3 cellular contexts compared by ENCODE assay signal in the genomic region with DNA sequence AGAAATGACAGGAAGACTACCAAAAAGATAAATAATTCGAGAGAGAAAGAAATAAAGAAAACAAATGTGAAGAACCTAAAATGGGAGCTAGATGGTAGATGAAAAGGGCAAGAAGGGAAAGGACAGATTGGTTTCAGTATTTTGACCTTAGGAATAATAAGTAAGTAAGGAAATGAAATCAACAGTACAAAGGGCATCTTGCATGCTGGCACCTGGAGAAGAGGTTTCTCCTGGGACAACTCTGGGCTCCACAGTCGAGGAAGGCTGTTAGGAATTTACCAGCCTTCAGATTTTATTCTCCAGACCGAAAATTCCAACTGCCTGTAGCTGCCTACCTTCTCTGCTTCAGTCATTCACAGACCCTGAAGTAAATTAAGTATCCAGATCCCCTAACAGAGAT.
TF ChIP-seq lines count a peak whose summit lies in the region.

No MANE protein-coding gene starts in this region.

TF ChIP-seq in A549, 52 proteins besides CTCF, POLR2A, EP300 and RAD21:
- no peak for TF ChIP-seq CEBPB (IDR thresholded peaks at IDR 0.05)
- TF ChIP-seq, protein P1, sequence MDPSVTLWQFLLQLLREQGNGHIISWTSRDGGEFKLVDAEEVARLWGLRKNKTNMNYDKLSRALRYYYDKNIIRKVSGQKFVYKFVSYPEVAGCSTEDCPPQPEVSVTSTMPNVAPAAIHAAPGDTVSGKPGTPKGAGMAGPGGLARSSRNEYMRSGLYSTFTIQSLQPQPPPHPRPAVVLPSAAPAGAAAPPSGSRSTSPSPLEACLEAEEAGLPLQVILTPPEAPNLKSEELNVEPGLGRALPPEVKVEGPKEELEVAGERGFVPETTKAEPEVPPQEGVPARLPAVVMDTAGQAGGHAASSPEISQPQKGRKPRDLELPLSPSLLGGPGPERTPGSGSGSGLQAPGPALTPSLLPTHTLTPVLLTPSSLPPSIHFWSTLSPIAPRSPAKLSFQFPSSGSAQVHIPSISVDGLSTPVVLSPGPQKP (IDR thresholded peaks at IDR 0.05; ENCODE audit: low read depth, low read length), result no peak
- no peak for TF ChIP-seq PHF8 (IDR thresholded peaks at IDR 0.05; ENCODE audit: borderline replicate concordance, low read depth)
- no peak for TF ChIP-seq HOXA7 (CRISPR knock-in tag; IDR thresholded peaks at IDR 0.05)
- no peak for TF ChIP-seq HOXB13 (CRISPR knock-in tag; IDR thresholded peaks at IDR 0.05; ENCODE audit: low read depth)
- no peak for TF ChIP-seq ESRRA (IDR thresholded peaks at IDR 0.05; ENCODE audit: borderline replicate concordance, low read length)
- no peak for TF ChIP-seq JUNB (IDR thresholded peaks at IDR 0.05)
- TF ChIP-seq FOSB (CRISPR knock-in tag; IDR thresholded peaks at IDR 0.05), result no peak
- no peak for TF ChIP-seq FOXS1 (CRISPR knock-in tag; IDR thresholded peaks at IDR 0.05)
- TF ChIP-seq, protein P2, sequence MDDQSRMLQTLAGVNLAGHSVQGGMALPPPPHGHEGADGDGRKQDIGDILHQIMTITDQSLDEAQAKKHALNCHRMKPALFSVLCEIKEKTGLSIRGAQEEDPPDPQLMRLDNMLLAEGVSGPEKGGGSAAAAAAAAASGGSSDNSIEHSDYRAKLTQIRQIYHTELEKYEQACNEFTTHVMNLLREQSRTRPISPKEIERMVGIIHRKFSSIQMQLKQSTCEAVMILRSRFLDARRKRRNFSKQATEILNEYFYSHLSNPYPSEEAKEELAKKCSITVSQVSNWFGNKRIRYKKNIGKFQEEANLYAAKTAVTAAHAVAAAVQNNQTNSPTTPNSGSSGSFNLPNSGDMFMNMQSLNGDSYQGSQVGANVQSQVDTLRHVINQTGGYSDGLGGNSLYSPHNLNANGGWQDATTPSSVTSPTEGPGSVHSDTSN (IDR thresholded peaks at IDR 0.05), result no peak
- no peak for TF ChIP-seq HEYL (CRISPR knock-in tag; IDR thresholded peaks at IDR 0.05)
- no peak for TF ChIP-seq ZC3H11A (IDR thresholded peaks at IDR 0.05)
- TF ChIP-seq, protein P3, sequence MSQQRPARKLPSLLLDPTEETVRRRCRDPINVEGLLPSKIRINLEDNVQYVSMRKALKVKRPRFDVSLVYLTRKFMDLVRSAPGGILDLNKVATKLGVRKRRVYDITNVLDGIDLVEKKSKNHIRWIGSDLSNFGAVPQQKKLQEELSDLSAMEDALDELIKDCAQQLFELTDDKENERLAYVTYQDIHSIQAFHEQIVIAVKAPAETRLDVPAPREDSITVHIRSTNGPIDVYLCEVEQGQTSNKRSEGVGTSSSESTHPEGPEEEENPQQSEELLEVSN (IDR thresholded peaks at IDR 0.05; ENCODE audit: borderline replicate concordance, low read depth), result no peak
- TF ChIP-seq FOSL2 (IDR thresholded peaks at IDR 0.05), result no peak
- no peak for TF ChIP-seq FOSL2 (CRISPR knock-in tag; IDR thresholded peaks at IDR 0.05)
- no peak for TF ChIP-seq MAFK (IDR thresholded peaks at IDR 0.05; ENCODE audit: partially characterized antibody)
- no peak for TF ChIP-seq CBX2 (IDR thresholded peaks at IDR 0.05; ENCODE audit: borderline replicate concordance, low read depth)
- TF ChIP-seq ZNF302 (CRISPR knock-in tag; IDR thresholded peaks at IDR 0.05), result no peak
- no peak for TF ChIP-seq EHF (CRISPR knock-in tag; IDR thresholded peaks at IDR 0.05)

TF ChIP-seq in IMR-90, 13 proteins besides CTCF, POLR2A, EP300 and RAD21:
- TF ChIP-seq, protein P4, sequence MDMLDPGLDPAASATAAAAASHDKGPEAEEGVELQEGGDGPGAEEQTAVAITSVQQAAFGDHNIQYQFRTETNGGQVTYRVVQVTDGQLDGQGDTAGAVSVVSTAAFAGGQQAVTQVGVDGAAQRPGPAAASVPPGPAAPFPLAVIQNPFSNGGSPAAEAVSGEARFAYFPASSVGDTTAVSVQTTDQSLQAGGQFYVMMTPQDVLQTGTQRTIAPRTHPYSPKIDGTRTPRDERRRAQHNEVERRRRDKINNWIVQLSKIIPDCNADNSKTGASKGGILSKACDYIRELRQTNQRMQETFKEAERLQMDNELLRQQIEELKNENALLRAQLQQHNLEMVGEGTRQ (IDR thresholded peaks at IDR 0.05; ENCODE audit: low read depth, low read length), result no peak
- TF ChIP-seq RCOR1 (IDR thresholded peaks at IDR 0.05; ENCODE audit: insufficient replicate concordance, low read length), result no peak
- TF ChIP-seq, protein P1 (IDR thresholded peaks at IDR 0.05; ENCODE audit: borderline replicate concordance, low read depth, low read length), result no peak
- TF ChIP-seq RFX5 (IDR thresholded peaks at IDR 0.05; ENCODE audit: low read depth, low read length), result no peak
- TF ChIP-seq MXI1 (IDR thresholded peaks at IDR 0.05; ENCODE audit: borderline replicate concordance, low read depth, low read length), result no peak
- TF ChIP-seq CEBPB (IDR thresholded peaks at IDR 0.05; ENCODE audit: low read depth, low read length), result no peak
- TF ChIP-seq MAZ (IDR thresholded peaks at IDR 0.05; ENCODE audit: borderline replicate concordance, low read depth, low read length), result no peak
- TF ChIP-seq FOS (IDR thresholded peaks at IDR 0.05; ENCODE audit: low read depth, low read length), result no peak
- TF ChIP-seq SMC3 (IDR thresholded peaks at IDR 0.05; ENCODE audit: low read depth, low read length), result no peak
- TF ChIP-seq BHLHE40 (IDR thresholded peaks at IDR 0.05; ENCODE audit: low read depth, low read length), result no peak
- no peak for TF ChIP-seq MAFK (IDR thresholded peaks at IDR 0.05; ENCODE audit: low read depth, low read length)
- no peak for TF ChIP-seq CHD1 (IDR thresholded peaks at IDR 0.05; ENCODE audit: low read depth, low read length)
- no peak for TF ChIP-seq NFE2L2 (IDR thresholded peaks at IDR 0.05; ENCODE audit: low read depth, low read length)

TF ChIP-seq in GM23338, 12 proteins besides CTCF, POLR2A, EP300 and RAD21:
- TF ChIP-seq ZNF331 (CRISPR knock-in tag; IDR thresholded peaks at IDR 0.05; ENCODE audit: low read depth), result no peak
- no peak for TF ChIP-seq EZH2phosphoT487 (IDR thresholded peaks at IDR 0.05; ENCODE audit: unreplicated experiment)
- TF ChIP-seq, protein P5, sequence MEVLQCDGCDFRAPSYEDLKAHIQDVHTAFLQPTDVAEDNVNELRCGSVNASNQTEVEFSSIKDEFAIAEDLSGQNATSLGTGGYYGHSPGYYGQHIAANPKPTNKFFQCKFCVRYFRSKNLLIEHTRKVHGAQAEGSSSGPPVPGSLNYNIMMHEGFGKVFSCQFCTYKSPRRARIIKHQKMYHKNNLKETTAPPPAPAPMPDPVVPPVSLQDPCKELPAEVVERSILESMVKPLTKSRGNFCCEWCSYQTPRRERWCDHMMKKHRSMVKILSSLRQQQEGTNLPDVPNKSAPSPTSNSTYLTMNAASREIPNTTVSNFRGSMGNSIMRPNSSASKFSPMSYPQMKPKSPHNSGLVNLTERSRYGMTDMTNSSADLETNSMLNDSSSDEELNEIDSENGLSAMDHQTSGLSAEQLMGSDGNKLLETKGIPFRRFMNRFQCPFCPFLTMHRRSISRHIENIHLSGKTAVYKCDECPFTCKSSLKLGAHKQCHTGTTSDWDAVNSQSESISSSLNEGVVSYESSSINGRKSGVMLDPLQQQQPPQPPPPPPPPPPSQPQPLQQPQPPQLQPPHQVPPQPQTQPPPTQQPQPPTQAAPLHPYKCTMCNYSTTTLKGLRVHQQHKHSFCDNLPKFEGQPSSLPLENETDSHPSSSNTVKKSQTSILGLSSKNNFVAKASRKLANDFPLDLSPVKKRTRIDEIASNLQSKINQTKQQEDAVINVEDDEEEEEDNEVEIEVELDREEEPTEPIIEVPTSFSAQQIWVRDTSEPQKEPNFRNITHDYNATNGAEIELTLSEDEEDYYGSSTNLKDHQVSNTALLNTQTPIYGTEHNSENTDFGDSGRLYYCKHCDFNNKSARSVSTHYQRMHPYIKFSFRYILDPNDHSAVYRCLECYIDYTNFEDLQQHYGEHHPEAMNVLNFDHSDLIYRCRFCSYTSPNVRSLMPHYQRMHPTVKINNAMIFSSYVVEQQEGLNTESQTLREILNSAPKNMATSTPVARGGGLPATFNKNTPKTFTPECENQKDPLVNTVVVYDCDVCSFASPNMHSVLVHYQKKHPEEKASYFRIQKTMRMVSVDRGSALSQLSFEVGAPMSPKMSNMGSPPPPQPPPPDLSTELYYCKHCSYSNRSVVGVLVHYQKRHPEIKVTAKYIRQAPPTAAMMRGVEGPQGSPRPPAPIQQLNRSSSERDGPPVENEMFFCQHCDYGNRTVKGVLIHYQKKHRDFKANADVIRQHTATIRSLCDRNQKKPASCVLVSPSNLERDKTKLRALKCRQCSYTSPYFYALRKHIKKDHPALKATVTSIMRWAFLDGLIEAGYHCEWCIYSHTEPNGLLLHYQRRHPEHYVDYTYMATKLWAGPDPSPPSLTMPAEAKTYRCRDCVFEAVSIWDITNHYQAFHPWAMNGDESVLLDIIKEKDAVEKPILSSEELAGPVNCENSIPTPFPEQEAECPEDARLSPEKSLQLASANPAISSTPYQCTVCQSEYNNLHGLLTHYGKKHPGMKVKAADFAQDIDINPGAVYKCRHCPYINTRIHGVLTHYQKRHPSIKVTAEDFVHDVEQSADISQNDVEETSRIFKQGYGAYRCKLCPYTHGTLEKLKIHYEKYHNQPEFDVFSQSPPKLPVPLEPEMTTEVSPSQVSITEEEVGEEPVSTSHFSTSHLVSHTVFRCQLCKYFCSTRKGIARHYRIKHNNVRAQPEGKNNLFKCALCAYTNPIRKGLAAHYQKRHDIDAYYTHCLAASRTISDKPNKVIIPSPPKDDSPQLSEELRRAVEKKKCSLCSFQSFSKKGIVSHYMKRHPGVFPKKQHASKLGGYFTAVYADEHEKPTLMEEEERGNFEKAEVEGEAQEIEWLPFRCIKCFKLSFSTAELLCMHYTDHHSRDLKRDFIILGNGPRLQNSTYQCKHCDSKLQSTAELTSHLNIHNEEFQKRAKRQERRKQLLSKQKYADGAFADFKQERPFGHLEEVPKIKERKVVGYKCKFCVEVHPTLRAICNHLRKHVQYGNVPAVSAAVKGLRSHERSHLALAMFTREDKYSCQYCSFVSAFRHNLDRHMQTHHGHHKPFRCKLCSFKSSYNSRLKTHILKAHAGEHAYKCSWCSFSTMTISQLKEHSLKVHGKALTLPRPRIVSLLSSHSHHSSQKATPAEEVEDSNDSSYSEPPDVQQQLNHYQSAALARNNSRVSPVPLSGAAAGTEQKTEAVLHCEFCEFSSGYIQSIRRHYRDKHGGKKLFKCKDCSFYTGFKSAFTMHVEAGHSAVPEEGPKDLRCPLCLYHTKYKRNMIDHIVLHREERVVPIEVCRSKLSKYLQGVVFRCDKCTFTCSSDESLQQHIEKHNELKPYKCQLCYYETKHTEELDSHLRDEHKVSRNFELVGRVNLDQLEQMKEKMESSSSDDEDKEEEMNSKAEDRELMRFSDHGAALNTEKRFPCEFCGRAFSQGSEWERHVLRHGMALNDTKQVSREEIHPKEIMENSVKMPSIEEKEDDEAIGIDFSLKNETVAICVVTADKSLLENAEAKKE (CRISPR knock-in tag; IDR thresholded peaks at IDR 0.05), result no peak
- no peak for TF ChIP-seq ZNF114 (CRISPR knock-in tag; IDR thresholded peaks at IDR 0.05)
- TF ChIP-seq POLR2AphosphoS5 (IDR thresholded peaks at IDR 0.05; ENCODE audit: low read depth), result no peak
- TF ChIP-seq NANOG (IDR thresholded peaks at IDR 0.05; ENCODE audit: borderline replicate concordance), result no peak
- no peak for TF ChIP-seq JUNB (IDR thresholded peaks at IDR 0.05; ENCODE audit: unreplicated experiment)
- no peak for TF ChIP-seq EZH2 (IDR thresholded peaks at IDR 0.05; ENCODE audit: low read depth, unreplicated experiment)
- TF ChIP-seq, protein P6, sequence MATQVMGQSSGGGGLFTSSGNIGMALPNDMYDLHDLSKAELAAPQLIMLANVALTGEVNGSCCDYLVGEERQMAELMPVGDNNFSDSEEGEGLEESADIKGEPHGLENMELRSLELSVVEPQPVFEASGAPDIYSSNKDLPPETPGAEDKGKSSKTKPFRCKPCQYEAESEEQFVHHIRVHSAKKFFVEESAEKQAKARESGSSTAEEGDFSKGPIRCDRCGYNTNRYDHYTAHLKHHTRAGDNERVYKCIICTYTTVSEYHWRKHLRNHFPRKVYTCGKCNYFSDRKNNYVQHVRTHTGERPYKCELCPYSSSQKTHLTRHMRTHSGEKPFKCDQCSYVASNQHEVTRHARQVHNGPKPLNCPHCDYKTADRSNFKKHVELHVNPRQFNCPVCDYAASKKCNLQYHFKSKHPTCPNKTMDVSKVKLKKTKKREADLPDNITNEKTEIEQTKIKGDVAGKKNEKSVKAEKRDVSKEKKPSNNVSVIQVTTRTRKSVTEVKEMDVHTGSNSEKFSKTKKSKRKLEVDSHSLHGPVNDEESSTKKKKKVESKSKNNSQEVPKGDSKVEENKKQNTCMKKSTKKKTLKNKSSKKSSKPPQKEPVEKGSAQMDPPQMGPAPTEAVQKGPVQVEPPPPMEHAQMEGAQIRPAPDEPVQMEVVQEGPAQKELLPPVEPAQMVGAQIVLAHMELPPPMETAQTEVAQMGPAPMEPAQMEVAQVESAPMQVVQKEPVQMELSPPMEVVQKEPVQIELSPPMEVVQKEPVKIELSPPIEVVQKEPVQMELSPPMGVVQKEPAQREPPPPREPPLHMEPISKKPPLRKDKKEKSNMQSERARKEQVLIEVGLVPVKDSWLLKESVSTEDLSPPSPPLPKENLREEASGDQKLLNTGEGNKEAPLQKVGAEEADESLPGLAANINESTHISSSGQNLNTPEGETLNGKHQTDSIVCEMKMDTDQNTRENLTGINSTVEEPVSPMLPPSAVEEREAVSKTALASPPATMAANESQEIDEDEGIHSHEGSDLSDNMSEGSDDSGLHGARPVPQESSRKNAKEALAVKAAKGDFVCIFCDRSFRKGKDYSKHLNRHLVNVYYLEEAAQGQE (IDR thresholded peaks at IDR 0.05; ENCODE audit: unreplicated experiment), result no peak
- TF ChIP-seq STAT1 (IDR thresholded peaks at IDR 0.05; ENCODE audit: unreplicated experiment), result no peak
- TF ChIP-seq, protein P7, sequence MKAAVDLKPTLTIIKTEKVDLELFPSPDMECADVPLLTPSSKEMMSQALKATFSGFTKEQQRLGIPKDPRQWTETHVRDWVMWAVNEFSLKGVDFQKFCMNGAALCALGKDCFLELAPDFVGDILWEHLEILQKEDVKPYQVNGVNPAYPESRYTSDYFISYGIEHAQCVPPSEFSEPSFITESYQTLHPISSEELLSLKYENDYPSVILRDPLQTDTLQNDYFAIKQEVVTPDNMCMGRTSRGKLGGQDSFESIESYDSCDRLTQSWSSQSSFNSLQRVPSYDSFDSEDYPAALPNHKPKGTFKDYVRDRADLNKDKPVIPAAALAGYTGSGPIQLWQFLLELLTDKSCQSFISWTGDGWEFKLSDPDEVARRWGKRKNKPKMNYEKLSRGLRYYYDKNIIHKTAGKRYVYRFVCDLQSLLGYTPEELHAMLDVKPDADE (IDR thresholded peaks at IDR 0.05), result no peak
- no peak for TF ChIP-seq CREB1 (CRISPR knock-in tag; IDR thresholded peaks at IDR 0.05; ENCODE audit: low read depth)
